In genomic region chr10:122530177-122530576, GRCh38 we compare ENCODE assay signal across 29 cellular contexts. TPM values are rescaled to one million over a fixed set of nuclear protein-coding genes. Genes with fewer than 3 reads are reported as not detected.
DNase-seq lines count a peak whose midpoint lies in the region; ATAC-seq and TF ChIP-seq lines count a peak whose summit lies in the region.
"Had no signal": no experiment of that assay in that cellular context is flagged by ENCODE, and none has a peak within 500 bp of the region (broad histone marks: within the 10 kb centered on the region; RNA-seq: fewer than 3 reads in every experiment).

No MANE protein-coding gene starts in this region.

- H4K20me1 ChIP-seq in osteoblast (ENCODE audit: insufficient read depth, low read length): no peaks in the 10 kb centered on the region

- ATAC-seq in left cardiac atrium: peak; percentile 77 to 82

- H3K27ac ChIP-seq in adrenal gland (peak overlapping the region in 1 of 5 donors; percentile 30), osteoblast (ENCODE audit: low read depth, low read length) (no peak overlapping the region), ascending aorta (no peak overlapping the region)
- H3K27ac ChIP-seq: SK-N-MC had no signal

- H3K27me3 ChIP-seq in adrenal gland (peaks cover 10% of the 10 kb centered on the region), osteoblast (ENCODE audit: insufficient read depth, low read length) (peaks cover 6% of the 10 kb centered on the region), ascending aorta (no peaks in the 10 kb centered on the region)

- no peak for TF ChIP-seq POLR2A in adrenal gland (IDR thresholded peaks at IDR 0.05)

- no peaks in the 10 kb centered on the region for H3K36me3 Mint-ChIP-seq in activated naive CD8-positive, alpha-beta T cell treated with anti-CD3 and anti-CD28 coated beads for 36 hours
- H3K36me3 Mint-ChIP-seq: activated CD4-positive, alpha-beta memory T cell treated with anti-CD3 and anti-CD28 coated beads for 36 hours; mesothelial cell of epicardium; naive B cell; type B pancreatic cell had no signal

- H3K4me3 ChIP-seq in adrenal gland (no peak overlapping the region), osteoblast (ENCODE audit: insufficient read depth, low read length) (no peak overlapping the region), ascending aorta (no peak overlapping the region)
- H3K4me3 ChIP-seq: SK-N-MC had no signal

- no peaks in the 10 kb centered on the region for H3K36me3 ChIP-seq in adrenal gland (replicated peaks in 1 of 2)
- H3K36me3 ChIP-seq in osteoblast (ENCODE audit: insufficient read depth, low read length): no peaks in the 10 kb centered on the region
- no peaks in the 10 kb centered on the region for H3K36me3 ChIP-seq in ascending aorta

- peak overlapping the region; percentile 37 for H3K4me2 ChIP-seq in osteoblast (ENCODE audit: insufficient read depth, low read length)

- no peak overlapping the region for H3K27ac Mint-ChIP-seq in activated naive CD8-positive, alpha-beta T cell treated with anti-CD3 and anti-CD28 coated beads for 36 hours
- H3K27ac Mint-ChIP-seq: activated CD4-positive, alpha-beta memory T cell treated with anti-CD3 and anti-CD28 coated beads for 36 hours; activated naive CD8-positive, alpha-beta T cell; activated T-helper 2 cell treated with anti-CD3 and anti-CD28 coated beads, Interferon-gamma antibody, Interleukin-2, Interleukin-4, amounts not matched to agents 10 μg/mL and 5 μg/mL and 100 μg/mL, durations not matched to agents 14 hours and 24 hours and 36 hours; mesothelial cell of epicardium; naive B cell; type B pancreatic cell had no signal

- peak; percentile 28 for DNase-seq in Daoy (ENCODE audit: low read depth)
- DNase-seq in adrenal gland: peak in 4 of 7 donors; percentile 32 to 66 (median 45)
- DNase-seq in left cardiac atrium: peak; percentile 76
- no peak for DNase-seq in osteoblast (ENCODE audit: insufficient read length, low spot score, missing footprints)
- no peak for DNase-seq in ascending aorta (ENCODE audit: low spot score in 2 of 2)
- no peak for DNase-seq in retina
- no peak for DNase-seq in activated naive CD4-positive, alpha-beta T cell (lab: John Stamatoyannopoulos, UW)
- no peak for DNase-seq in activated naive CD8-positive, alpha-beta T cell treated with anti-CD3 and anti-CD28 coated beads for 36 hours
- DNase-seq: ACHN; activated CD4-positive, alpha-beta memory T cell treated with anti-CD3 and anti-CD28 coated beads for 36 hours; activated CD4-positive, CD25-positive, alpha-beta regulatory T cell treated with anti-CD3 and anti-CD28 coated beads, Interleukin-2, amount 50 U/mL, for 72 hours; activated CD8-positive, alpha-beta memory T cell treated with anti-CD3 and anti-CD28 coated beads, Interleukin-2, amount 50 U/mL, for 4 hours; cerebellar nuclear complex; DMS53; GDM1; naive B cell; NCI-H1105; NCI-H2081; NCI-H226; NCI-H69; occipital lobe; RPMI8226; stimulated activated CD4-positive, alpha-beta T cell treated with anti-CD3 and anti-CD28 coated beads, Interleukin-2, amount 100 ng/mL, for 24 hours had no signal

- intact Hi-C loops in adrenal gland (cut with DNase I): no loop called here
- intact Hi-C loops in left cardiac atrium (cut with DNase I): no loop called here
- intact Hi-C loops in ascending aorta (cut with DNase I): no loop called here

- 48 to 73% (median 65%) methylated on average over 10 to 11 of the region's 11 CpGs for WGBS in adrenal gland, 4 donors

- H3K9me3 ChIP-seq in adrenal gland (replicated peaks in 1 of 3) (no peaks in the 10 kb centered on the region), osteoblast (ENCODE audit: low read depth, low read length) (no peaks in the 10 kb centered on the region), ascending aorta (no peaks in the 10 kb centered on the region)

- TF ChIP-seq CTCF in adrenal gland (IDR thresholded peaks at IDR 0.05) (no peak), osteoblast (IDR thresholded peaks at IDR 0.05; ENCODE audit: extremely low read depth, low read depth, low read length) (no peak), ascending aorta (IDR thresholded peaks at IDR 0.05) (no peak)

- peaks cover 11% of the 10 kb centered on the region for H3K27me3 Mint-ChIP-seq in activated naive CD8-positive, alpha-beta T cell treated with anti-CD3 and anti-CD28 coated beads for 36 hours
- H3K27me3 Mint-ChIP-seq: activated CD4-positive, alpha-beta memory T cell treated with anti-CD3 and anti-CD28 coated beads for 36 hours had no signal

- H3K4me1 Mint-ChIP-seq in activated naive CD8-positive, alpha-beta T cell treated with anti-CD3 and anti-CD28 coated beads for 36 hours: peaks cover 2% of the 10 kb centered on the region
- H3K4me1 Mint-ChIP-seq: naive B cell had no signal

- H3K4me1 ChIP-seq in adrenal gland (replicated peaks in 1 of 2) (no peaks in the 10 kb centered on the region), osteoblast (ENCODE audit: insufficient read depth, low read length) (no peaks in the 10 kb centered on the region), ascending aorta (no peaks in the 10 kb centered on the region)

- no peaks in the 10 kb centered on the region for H3K79me2 ChIP-seq in osteoblast (ENCODE audit: insufficient read depth, low read length)

- no peaks in the 10 kb centered on the region for H3K9me3 Mint-ChIP-seq in activated naive CD8-positive, alpha-beta T cell treated with anti-CD3 and anti-CD28 coated beads for 36 hours
- H3K9me3 Mint-ChIP-seq: activated CD4-positive, alpha-beta memory T cell treated with anti-CD3 and anti-CD28 coated beads for 36 hours; activated T-helper 2 cell treated with anti-CD3 and anti-CD28 coated beads, Interferon-gamma antibody, Interleukin-2, Interleukin-4, amounts not matched to agents 10 μg/mL and 5 μg/mL and 100 μg/mL, durations not matched to agents 14 hours and 24 hours and 36 hours; mesothelial cell of epicardium; type B pancreatic cell had no signal

- no peak overlapping the region for H3K4me3 Mint-ChIP-seq in activated naive CD8-positive, alpha-beta T cell treated with anti-CD3 and anti-CD28 coated beads for 36 hours
- H3K4me3 Mint-ChIP-seq: activated CD4-positive, alpha-beta memory T cell treated with anti-CD3 and anti-CD28 coated beads for 36 hours; activated naive CD8-positive, alpha-beta T cell; mesothelial cell of epicardium; naive B cell; type B pancreatic cell had no signal

- H2AFZ ChIP-seq in osteoblast (ENCODE audit: low read length): peak overlapping the region; percentile 69

RNA-seq across cellular contexts. Expression of gene DMBT1, which starts 30.4 kb away (rescaled TPM):
- total RNA-seq in Daoy (2014; rRNA removed; shearing (Covaris generic)): 0.23 and 0.30 TPM in 2 replicates
- total RNA-seq in adrenal gland (under 1 TPM in 3 of 8 donors, not detected in 5; under 0.01 to 0.22 (median 0.15) TPM), left cardiac atrium (not detected), osteoblast (under 0.01 and 0.29 TPM in 2 replicates), ascending aorta (not detected)
- under 1 TPM in 2 of 3 donors, not detected in 1; 0.07 to 0.32 TPM for polyA plus RNA-seq in adrenal gland
- total RNA-seq in activated naive CD8-positive, alpha-beta T cell treated with anti-CD3 and anti-CD28 coated beads for 36 hours: not detected
- total RNA-seq: activated CD4-positive, alpha-beta memory T cell treated with anti-CD3 and anti-CD28 coated beads for 36 hours; activated T-helper 2 cell treated with anti-CD3 and anti-CD28 coated beads, Interferon-gamma antibody, Interleukin-2, Interleukin-4, amounts not matched to agents 10 μg/mL and 5 μg/mL and 100 μg/mL, durations not matched to agents 14 hours and 24 hours and 36 hours; mesothelial cell of epicardium; T-helper 1 cell treated with Interleukin-12 subunit alpha and Interleukin-12 subunit beta and Interleukin-4 antibody, amounts not matched to agents 30 ng/mL and 1 ng/mL, for 36 hours had no signal

Comparison
In these comparisons a context has a peak if more than half of its experiments do, and no peak if none do; other contexts are left out.
1. DNase-seq: peak in Daoy (single experiment), adrenal gland (4 of 7) and left cardiac atrium (single experiment); none in osteoblast (single experiment), ascending aorta (0 of 2), retina (single experiment), activated naive CD4-positive, alpha-beta T cell (0 of 4) and activated naive CD8-positive, alpha-beta T cell treated with anti-CD3 and anti-CD28 coated beads for 36 hours (single experiment).